Comparison of ENCODE assay signal across 1 cellular context in the genomic region with DNA sequence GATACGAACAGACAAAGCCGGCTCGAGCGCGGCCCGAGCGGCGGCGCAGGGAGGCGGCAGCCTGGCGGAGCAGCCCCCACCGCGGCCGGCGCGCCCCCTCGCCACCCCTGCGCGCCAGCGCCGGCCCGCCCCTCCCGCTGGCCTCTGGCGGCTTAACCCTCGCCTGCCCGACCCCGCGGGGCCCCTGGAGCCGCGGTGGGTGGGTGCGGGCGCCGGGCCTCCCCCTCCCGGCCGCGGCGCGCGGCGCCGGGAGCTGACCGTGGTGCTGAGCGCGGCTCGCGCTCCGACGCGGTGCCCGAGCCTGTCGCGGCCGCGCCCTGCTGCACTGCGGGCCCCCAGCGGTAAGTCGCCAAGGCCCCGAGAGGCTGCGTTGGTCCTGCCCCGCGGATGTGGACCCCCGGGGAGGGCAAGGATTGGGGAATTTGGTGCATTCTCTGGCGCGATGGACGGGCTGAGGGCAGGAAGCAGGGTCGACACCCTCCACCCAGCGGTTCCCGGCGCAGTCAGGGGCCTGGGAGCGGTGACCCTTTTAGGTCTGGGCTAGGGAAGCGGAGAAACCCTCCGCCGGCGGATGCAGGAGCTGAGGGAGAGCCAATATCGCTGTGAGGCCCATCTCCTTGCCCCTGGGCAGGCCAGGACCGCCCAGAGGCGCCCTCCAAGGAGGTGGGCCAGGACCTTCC.
TF ChIP-seq lines count a peak whose summit lies in the region.

No MANE protein-coding gene starts in this region.

TF ChIP-seq in HepG2, 621 proteins besides CTCF, POLR2A, EP300 and RAD21 (continued from another document and continues in another):
- TF ChIP-seq, protein P1, sequence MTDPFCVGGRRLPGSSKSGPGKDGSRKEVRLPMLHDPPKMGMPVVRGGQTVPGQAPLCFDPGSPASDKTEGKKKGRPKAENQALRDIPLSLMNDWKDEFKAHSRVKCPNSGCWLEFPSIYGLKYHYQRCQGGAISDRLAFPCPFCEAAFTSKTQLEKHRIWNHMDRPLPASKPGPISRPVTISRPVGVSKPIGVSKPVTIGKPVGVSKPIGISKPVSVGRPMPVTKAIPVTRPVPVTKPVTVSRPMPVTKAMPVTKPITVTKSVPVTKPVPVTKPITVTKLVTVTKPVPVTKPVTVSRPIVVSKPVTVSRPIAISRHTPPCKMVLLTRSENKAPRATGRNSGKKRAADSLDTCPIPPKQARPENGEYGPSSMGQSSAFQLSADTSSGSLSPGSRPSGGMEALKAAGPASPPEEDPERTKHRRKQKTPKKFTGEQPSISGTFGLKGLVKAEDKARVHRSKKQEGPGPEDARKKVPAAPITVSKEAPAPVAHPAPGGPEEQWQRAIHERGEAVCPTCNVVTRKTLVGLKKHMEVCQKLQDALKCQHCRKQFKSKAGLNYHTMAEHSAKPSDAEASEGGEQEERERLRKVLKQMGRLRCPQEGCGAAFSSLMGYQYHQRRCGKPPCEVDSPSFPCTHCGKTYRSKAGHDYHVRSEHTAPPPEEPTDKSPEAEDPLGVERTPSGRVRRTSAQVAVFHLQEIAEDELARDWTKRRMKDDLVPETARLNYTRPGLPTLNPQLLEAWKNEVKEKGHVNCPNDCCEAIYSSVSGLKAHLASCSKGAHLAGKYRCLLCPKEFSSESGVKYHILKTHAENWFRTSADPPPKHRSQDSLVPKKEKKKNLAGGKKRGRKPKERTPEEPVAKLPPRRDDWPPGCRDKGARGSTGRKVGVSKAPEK (CRISPR knock-in tag; IDR thresholded peaks at IDR 0.05; ENCODE audit: borderline replicate concordance) = no peak
- no peak for TF ChIP-seq TCF12 (IDR thresholded peaks at IDR 0.05)
- TF ChIP-seq TCF12 (CRISPR knock-in tag; IDR thresholded peaks at IDR 0.05) = no peak
- TF ChIP-seq, protein P2, sequence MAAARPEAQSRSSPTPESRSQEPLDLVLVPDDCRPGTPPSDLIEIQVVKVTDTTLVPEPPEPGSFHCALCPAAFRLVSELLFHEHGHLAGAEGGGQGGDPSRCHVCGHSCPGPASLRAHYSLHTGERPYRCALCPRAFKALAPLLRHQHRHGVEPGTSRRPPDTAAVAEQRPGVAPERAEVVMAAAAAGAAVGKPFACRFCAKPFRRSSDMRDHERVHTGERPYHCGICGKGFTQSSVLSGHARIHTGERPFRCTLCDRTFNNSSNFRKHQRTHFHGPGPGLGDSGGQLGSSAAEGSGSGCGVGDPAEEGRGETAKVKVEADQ (CRISPR knock-in tag; IDR thresholded peaks at IDR 0.05; ENCODE audit: borderline replicate concordance) = no peak
- no peak for TF ChIP-seq ZSCAN21 (CRISPR knock-in tag; IDR thresholded peaks at IDR 0.05; ENCODE audit: borderline replicate concordance)
- TF ChIP-seq THAP9 (CRISPR knock-in tag; IDR thresholded peaks at IDR 0.05; ENCODE audit: borderline replicate concordance) = no peak
- TF ChIP-seq ZBTB39 (CRISPR knock-in tag; IDR thresholded peaks at IDR 0.05) = no peak
- TF ChIP-seq, protein P3, sequence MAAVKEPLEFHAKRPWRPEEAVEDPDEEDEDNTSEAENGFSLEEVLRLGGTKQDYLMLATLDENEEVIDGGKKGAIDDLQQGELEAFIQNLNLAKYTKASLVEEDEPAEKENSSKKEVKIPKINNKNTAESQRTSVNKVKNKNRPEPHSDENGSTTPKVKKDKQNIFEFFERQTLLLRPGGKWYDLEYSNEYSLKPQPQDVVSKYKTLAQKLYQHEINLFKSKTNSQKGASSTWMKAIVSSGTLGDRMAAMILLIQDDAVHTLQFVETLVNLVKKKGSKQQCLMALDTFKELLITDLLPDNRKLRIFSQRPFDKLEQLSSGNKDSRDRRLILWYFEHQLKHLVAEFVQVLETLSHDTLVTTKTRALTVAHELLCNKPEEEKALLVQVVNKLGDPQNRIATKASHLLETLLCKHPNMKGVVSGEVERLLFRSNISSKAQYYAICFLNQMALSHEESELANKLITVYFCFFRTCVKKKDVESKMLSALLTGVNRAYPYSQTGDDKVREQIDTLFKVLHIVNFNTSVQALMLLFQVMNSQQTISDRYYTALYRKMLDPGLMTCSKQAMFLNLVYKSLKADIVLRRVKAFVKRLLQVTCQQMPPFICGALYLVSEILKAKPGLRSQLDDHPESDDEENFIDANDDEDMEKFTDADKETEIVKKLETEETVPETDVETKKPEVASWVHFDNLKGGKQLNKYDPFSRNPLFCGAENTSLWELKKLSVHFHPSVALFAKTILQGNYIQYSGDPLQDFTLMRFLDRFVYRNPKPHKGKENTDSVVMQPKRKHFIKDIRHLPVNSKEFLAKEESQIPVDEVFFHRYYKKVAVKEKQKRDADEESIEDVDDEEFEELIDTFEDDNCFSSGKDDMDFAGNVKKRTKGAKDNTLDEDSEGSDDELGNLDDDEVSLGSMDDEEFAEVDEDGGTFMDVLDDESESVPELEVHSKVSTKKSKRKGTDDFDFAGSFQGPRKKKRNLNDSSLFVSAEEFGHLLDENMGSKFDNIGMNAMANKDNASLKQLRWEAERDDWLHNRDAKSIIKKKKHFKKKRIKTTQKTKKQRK (IDR thresholded peaks at IDR 0.05; ENCODE audit: low read length) = no peak
- TF ChIP-seq TEAD3 (CRISPR knock-in tag; optimal IDR thresholded peaks at IDR 0.05; ENCODE audit: borderline replicate concordance) = no peak
- TF ChIP-seq ZNF282 (IDR thresholded peaks at IDR 0.05; ENCODE audit: partially characterized antibody) = no peak
- TF ChIP-seq, protein P4, sequence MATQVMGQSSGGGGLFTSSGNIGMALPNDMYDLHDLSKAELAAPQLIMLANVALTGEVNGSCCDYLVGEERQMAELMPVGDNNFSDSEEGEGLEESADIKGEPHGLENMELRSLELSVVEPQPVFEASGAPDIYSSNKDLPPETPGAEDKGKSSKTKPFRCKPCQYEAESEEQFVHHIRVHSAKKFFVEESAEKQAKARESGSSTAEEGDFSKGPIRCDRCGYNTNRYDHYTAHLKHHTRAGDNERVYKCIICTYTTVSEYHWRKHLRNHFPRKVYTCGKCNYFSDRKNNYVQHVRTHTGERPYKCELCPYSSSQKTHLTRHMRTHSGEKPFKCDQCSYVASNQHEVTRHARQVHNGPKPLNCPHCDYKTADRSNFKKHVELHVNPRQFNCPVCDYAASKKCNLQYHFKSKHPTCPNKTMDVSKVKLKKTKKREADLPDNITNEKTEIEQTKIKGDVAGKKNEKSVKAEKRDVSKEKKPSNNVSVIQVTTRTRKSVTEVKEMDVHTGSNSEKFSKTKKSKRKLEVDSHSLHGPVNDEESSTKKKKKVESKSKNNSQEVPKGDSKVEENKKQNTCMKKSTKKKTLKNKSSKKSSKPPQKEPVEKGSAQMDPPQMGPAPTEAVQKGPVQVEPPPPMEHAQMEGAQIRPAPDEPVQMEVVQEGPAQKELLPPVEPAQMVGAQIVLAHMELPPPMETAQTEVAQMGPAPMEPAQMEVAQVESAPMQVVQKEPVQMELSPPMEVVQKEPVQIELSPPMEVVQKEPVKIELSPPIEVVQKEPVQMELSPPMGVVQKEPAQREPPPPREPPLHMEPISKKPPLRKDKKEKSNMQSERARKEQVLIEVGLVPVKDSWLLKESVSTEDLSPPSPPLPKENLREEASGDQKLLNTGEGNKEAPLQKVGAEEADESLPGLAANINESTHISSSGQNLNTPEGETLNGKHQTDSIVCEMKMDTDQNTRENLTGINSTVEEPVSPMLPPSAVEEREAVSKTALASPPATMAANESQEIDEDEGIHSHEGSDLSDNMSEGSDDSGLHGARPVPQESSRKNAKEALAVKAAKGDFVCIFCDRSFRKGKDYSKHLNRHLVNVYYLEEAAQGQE (IDR thresholded peaks at IDR 0.05; ENCODE audit: borderline replicate concordance in 1 of 2, low read depth in 1 of 2, low read length in 2 of 2) = peak; percentile 93 to 96
- no peak for TF ChIP-seq KIAA2018 (CRISPR knock-in tag; IDR thresholded peaks at IDR 0.05; ENCODE audit: borderline replicate concordance)
